Comparison of ENCODE assay signal across 10 cellular contexts in the genomic region with DNA sequence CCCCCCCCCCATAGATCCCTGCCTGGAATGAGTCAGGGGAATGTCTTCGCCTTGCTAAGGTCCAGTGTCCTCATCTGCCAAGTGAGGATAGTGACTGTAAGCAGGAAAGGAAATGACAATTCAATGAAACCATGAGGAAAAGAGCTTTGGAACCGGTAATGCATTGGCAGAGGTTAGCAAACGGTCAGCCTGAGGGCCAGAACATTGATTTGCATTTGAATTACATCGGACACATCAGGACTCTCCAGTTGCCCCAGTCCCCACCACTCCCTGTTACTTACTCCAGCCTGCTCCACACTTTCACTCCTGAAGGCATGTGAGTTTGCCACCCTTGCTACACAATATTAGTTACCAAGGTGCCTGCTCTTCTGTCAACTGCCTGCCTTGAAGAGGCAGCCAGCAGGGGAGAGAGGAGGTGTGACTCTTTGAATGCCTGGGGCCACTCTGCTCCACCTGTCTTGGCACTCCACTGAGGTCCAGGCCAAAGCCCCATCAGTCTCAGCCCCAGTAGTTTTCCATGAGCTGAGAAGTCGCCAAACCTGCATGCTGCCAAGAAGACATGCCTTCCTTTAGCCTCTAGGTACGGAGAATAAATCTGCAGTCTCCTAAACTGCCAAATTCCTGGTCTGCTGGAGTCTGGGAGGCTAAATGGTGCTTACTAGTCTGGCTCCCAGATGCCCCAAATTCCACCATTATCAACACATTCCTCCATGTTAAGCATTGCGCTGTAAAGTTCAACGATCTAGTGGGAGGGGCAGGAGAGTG.
DNase-seq lines count a peak whose midpoint lies in the region; ATAC-seq, FAIRE-seq and TF ChIP-seq lines count a peak whose summit lies in the region.
"Had no signal": no experiment of that assay in that cellular context is flagged by ENCODE, and none has a peak within 500 bp of the region (broad histone marks: within the 10 kb centered on the region; RNA-seq: fewer than 3 reads in every experiment).

No MANE protein-coding gene starts in this region.

- no peaks in the 10 kb centered on the region for H3K36me3 Mint-ChIP-seq in type B pancreatic cell

- H3K27me3 Mint-ChIP-seq in type B pancreatic cell, result peaks cover 8% of the 10 kb centered on the region

- no peak for TF ChIP-seq POLR2A in H54 (IDR thresholded peaks at IDR 0.05; ENCODE audit: low read depth, low read length)

- intact Hi-C loops in left cardiac atrium (cut with DNase I) (no loop called here), cardiac septum (cut with DNase I) (no loop called here), ascending aorta (cut with DNase I) (no loop called here)

- peak; percentile 68 to 75 for ATAC-seq in left cardiac atrium

- TF ChIP-seq CTCF in ascending aorta (IDR thresholded peaks at IDR 0.05), result no peak
- TF ChIP-seq CTCF in type B pancreatic cell (conservative IDR thresholded peaks at IDR 0.05), result no peak

- H3K27ac ChIP-seq in ascending aorta, result peak overlapping the region; percentile 37 to 43

- no peaks in the 10 kb centered on the region for H3K9me3 Mint-ChIP-seq in type B pancreatic cell

- H3K36me3 ChIP-seq in ascending aorta, result no peaks in the 10 kb centered on the region

- FAIRE-seq in H54 (lab: Jason Lieb, UNC), result no peak
- FAIRE-seq: islet of Langerhans had no signal

- peaks cover 23% of the 10 kb centered on the region for H3K4me1 Mint-ChIP-seq in type B pancreatic cell (ENCODE audit: unreplicated experiment)

- no peaks in the 10 kb centered on the region for H3K27me3 ChIP-seq in ascending aorta

- H3K4me3 ChIP-seq in ascending aorta, result peak overlapping the region in 1 of 2 donors; percentile 9

- H3K4me1 ChIP-seq in ascending aorta, result peaks cover 0 to 10% of the 10 kb centered on the region in 2 donors

- DNase-seq in left cardiac atrium, result no peak
- DNase-seq in cardiac septum (ENCODE audit: low spot score), result no peak
- DNase-seq in ascending aorta (ENCODE audit: low spot score in 2 of 2), result peak in 1 of 2 donors; percentile 63
- peak; percentile 97 for DNase-seq in islet precursor cell
- DNase-seq in type B pancreatic cell (ENCODE audit: extremely low spot score, unreplicated experiment), result no peak
- no peak for DNase-seq in midbrain (lab: John Stamatoyannopoulos, UW)
- no peak for DNase-seq in H54 (ENCODE audit: insufficient read length, low spot score)
- DNase-seq in GOT3 (lab: John Stamatoyannopoulos, UW), result no peak
- DNase-seq: nucleus accumbens had no signal

- peak overlapping the region; percentile 2 for H3K27ac Mint-ChIP-seq in type B pancreatic cell

- no peak overlapping the region for H3K4me3 Mint-ChIP-seq in type B pancreatic cell

- no peaks in the 10 kb centered on the region for H3K9me3 ChIP-seq in ascending aorta
